Comparison of ENCODE assay signal across 20 cellular contexts in genomic region chr9:136308262-136309053, GRCh38.
"Had no signal": no experiment of that assay in that cellular context is flagged by ENCODE, and none has a peak within 500 bp of the region (broad histone marks: within the 10 kb centered on the region; RNA-seq: fewer than 3 reads in every experiment).

No MANE protein-coding gene starts in this region.

- H3K9me3 ChIP-seq: heart right ventricle had no signal

- H3K36me3 ChIP-seq: brain microvascular endothelial cell, heart right ventricle had no signal

- H3K9ac ChIP-seq: parathyroid adenoma had no signal

- ATAC-seq: activated CD8-positive, alpha-beta T cell treated with anti-CD3 and anti-CD28 coated beads, Interleukin-2, amount 10 ng/mL, durations not matched to agents 7 days and 5 days; activated naive CD4-positive, alpha-beta T cell treated with anti-CD3 and anti-CD28 coated beads, Interleukin-2, amount 50 U/mL, for 72 hours; activated T-helper 17 cell treated with anti-CD3 and anti-CD28 coated beads, Interleukin-2, amount 50 U/mL, for 72 hours; heart right ventricle; left cardiac atrium; right cardiac atrium; stimulated activated naive CD8-positive, alpha-beta T cell treated with anti-CD3 and anti-CD28 coated beads, Interleukin-15, Interleukin-2, amounts not matched to agents 100 U/mL and 50 U/mL, for 24 hours had no signal

- H3K4me3 ChIP-seq: heart right ventricle had no signal

- H3K27me3 ChIP-seq: brain microvascular endothelial cell had no signal

- DNase-seq: activated CD4-positive, alpha-beta T cell treated with anti-CD3 and anti-CD28 coated beads for 1 hour; activated CD4-positive, alpha-beta T cell treated with anti-CD3 and anti-CD28 coated beads, Interleukin-2, amount 50 U/mL, for 1 hour; activated T-cell treated with anti-CD3 and anti-CD28 coated beads, Interleukin-2, amount 50 U/mL, for 24 hours; aorta; brain microvascular endothelial cell; heart right ventricle; islet precursor cell; left cardiac atrium; nephron progenitor cell; nucleus accumbens; stimulated activated CD4-positive, alpha-beta T cell treated with anti-CD3 and anti-CD28 coated beads, Interleukin-12 subunit alpha, Interleukin-12 subunit beta, amount 100 ng/mL, for 4 hours; stimulated activated CD4-positive, alpha-beta T cell treated with anti-CD3 and anti-CD28 coated beads, Interleukin-4, amount 100 ng/mL, for 4 hours; stimulated activated naive CD8-positive, alpha-beta T cell treated with anti-CD3 and anti-CD28 coated beads, Interleukin-15, Interleukin-2, amounts not matched to agents 100 U/mL and 50 U/mL, for 24 hours; T-helper 9 cell had no signal

- H3K4me1 ChIP-seq: parathyroid adenoma had no signal

- H3K27ac ChIP-seq: brain microvascular endothelial cell, epithelial cell of prostate, heart right ventricle, parathyroid adenoma had no signal
